ENCODE assay signal across 26 cellular contexts in the genomic region with DNA sequence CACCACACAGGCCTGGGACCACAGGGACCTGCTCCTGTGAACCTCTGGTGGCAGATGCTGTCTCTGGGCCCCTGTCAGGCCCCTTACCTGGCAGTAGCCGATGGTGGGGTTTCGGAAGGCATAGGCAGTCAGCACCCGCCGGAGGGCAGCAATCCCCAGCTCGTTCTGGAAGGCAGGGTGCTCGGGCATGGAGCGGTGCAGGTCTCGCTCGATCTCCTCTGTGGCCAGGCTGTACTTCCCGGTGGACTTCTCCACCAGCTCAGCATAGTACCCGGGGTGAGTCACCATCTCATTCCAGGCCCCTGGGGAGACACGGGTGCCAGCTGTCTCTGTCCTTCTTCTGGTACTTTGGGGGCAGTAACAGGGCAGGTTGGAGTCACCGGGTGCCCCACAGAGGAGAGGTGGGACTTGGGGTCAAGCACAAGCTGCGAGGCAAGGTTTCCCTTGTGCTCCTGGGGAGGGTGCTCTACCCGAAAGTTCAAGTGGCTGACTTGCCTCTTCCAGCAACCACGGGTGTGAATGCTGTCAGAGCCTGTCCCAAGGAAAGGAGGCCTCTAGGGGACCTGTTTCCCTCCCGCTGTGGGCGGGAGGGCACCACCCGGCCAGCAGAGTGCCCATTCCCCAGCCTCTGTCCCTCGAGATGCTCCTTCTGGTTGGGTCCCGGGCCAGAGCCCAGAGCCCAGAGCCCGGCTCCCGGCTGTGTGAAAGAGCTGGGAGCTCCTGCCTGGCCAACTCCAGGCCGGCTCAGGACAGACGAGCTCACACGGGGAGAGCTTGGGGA. TPM values are rescaled to one million over a fixed set of nuclear protein-coding genes. Genes with fewer than 3 reads are reported as not detected.
DNase-seq lines count a peak whose midpoint lies in the region; ATAC-seq, FAIRE-seq and TF ChIP-seq lines count a peak whose summit lies in the region.
"Had no signal": no experiment of that assay in that cellular context is flagged by ENCODE, and none has a peak within 500 bp of the region (broad histone marks: within the 10 kb centered on the region; RNA-seq: fewer than 3 reads in every experiment).

No MANE protein-coding gene starts in this region.

- no peaks in the 10 kb centered on the region for H3K4me1 ChIP-seq in spleen
- H3K4me1 ChIP-seq: ascending aorta, stomach had no signal

- peaks cover 10% of the 10 kb centered on the region for H3K9me3 Mint-ChIP-seq in activated T-cell treated with anti-CD3 and anti-CD28 coated beads, Interleukin-2, amount 50 U/mL, for 24 hours

- peak; percentile 63 for FAIRE-seq in RCC 7860 (lab: Jason Lieb, UNC)
- FAIRE-seq: frontal cortex, GM12892, small intestine, TTC549 had no signal

- no peak overlapping the region for H3K27ac ChIP-seq in spleen
- H3K27ac ChIP-seq: PC-9, stomach, tibial nerve had no signal

- peaks cover 0 to 100% (median 60%) of the 10 kb centered on the region in 6 donors for H3K36me3 ChIP-seq in spleen

- WGBS in spleen, 5 donors, result 93 to 96% (median 95%) methylated on average over 11 to 26 of the region's 26 CpGs

- TF ChIP-seq CTCF in spleen (IDR thresholded peaks at IDR 0.05 in 8 of 11, conservative IDR thresholded peaks at IDR 0.05 in 3 of 11), result no peak

- no peak for ATAC-seq in HG03378 (IDR thresholded peaks at IDR 0.05; ENCODE audit: unreplicated experiment)
- ATAC-seq: activated T-helper 17 cell treated with anti-CD3 and anti-CD28 coated beads, Interleukin-2, amount 50 U/mL, for 72 hours; esophagus mucosa; natural killer cell treated with Interleukin-12 subunit alpha and Interleukin-12 subunit beta and Interleukin-15 and Interleukin-18, amount 100 ng/mL, for 72 hours had no signal

- no peak overlapping the region for H3K4me3 ChIP-seq in spleen
- H3K4me3 ChIP-seq: ascending aorta, PC-9, stomach, tibial nerve had no signal

- peaks cover 0 to 15% (median 13%) of the 10 kb centered on the region in 8 donors for H3K9me3 ChIP-seq in spleen

- DNase-seq in Daoy (ENCODE audit: low read depth) (peak; percentile 31), RCC 7860 (ENCODE audit: low spot score) (peak; percentile 68), glomerular visceral epithelial cell (ENCODE audit: extremely low spot score) (peak; percentile 30), spleen (peak; percentile 65), anterior cingulate cortex (lab: John Stamatoyannopoulos, UW) (no peak)
- DNase-seq in activated T-cell treated with anti-CD3 and anti-CD28 coated beads, Interleukin-2, amount 50 U/mL, for 24 hours, result no peak
- DNase-seq: activated CD4-positive, alpha-beta memory T cell treated with anti-CD3 and anti-CD28 coated beads for 36 hours; activated CD8-positive, alpha-beta memory T cell treated with anti-CD3 and anti-CD28 coated beads, Interleukin-2, amount 50 U/mL, for 4 hours; hippocampal formation; NCI-H526; PC-9; small intestine; stimulated activated CD4-positive, alpha-beta T cell treated with anti-CD3 and anti-CD28 coated beads, Interleukin-2, amount 100 ng/mL, for 24 hours; stomach; T-helper 1 cell had no signal

- no peak overlapping the region for H3K27ac Mint-ChIP-seq in activated T-cell treated with anti-CD3 and anti-CD28 coated beads, Interleukin-2, amount 50 U/mL, for 24 hours
- H3K27ac Mint-ChIP-seq: activated CD4-positive, alpha-beta memory T cell treated with anti-CD3 and anti-CD28 coated beads for 36 hours; activated naive CD8-positive, alpha-beta T cell; natural killer cell treated with Interleukin-12 subunit alpha and Interleukin-12 subunit beta and Interleukin-15 and Interleukin-18, amount 100 ng/mL, for 72 hours had no signal

- no peaks in the 10 kb centered on the region for H3K27me3 Mint-ChIP-seq in activated T-cell treated with anti-CD3 and anti-CD28 coated beads, Interleukin-2, amount 50 U/mL, for 24 hours
- H3K27me3 Mint-ChIP-seq: activated CD4-positive, alpha-beta memory T cell treated with anti-CD3 and anti-CD28 coated beads for 36 hours; activated naive CD8-positive, alpha-beta T cell; activated T-helper 17 cell treated with anti-CD3 and anti-CD28 coated beads, Interleukin-2, amount 50 U/mL, for 72 hours; natural killer cell treated with Interleukin-12 subunit alpha and Interleukin-12 subunit beta and Interleukin-15 and Interleukin-18, amount 100 ng/mL, for 72 hours had no signal

- no peak overlapping the region for H3K4me3 Mint-ChIP-seq in activated T-cell treated with anti-CD3 and anti-CD28 coated beads, Interleukin-2, amount 50 U/mL, for 24 hours
- H3K4me3 Mint-ChIP-seq: activated CD4-positive, alpha-beta memory T cell treated with anti-CD3 and anti-CD28 coated beads for 36 hours; activated naive CD8-positive, alpha-beta T cell; activated T-helper 17 cell treated with anti-CD3 and anti-CD28 coated beads, Interleukin-2, amount 50 U/mL, for 72 hours; CD14-positive monocyte; natural killer cell treated with Interleukin-12 subunit alpha and Interleukin-12 subunit beta and Interleukin-15 and Interleukin-18, amount 100 ng/mL, for 72 hours had no signal

- no peak for TF ChIP-seq POLR2A in spleen (IDR thresholded peaks at IDR 0.05)

- no peaks in the 10 kb centered on the region for H3K27me3 ChIP-seq in spleen (replicated peaks in 1 of 7)
- H3K27me3 ChIP-seq: ascending aorta, stomach, tibial nerve had no signal

- H3K36me3 Mint-ChIP-seq in activated T-cell treated with anti-CD3 and anti-CD28 coated beads, Interleukin-2, amount 50 U/mL, for 24 hours (ENCODE audit: low read depth), result peaks cover 86% of the 10 kb centered on the region

- no peaks in the 10 kb centered on the region for H3K4me1 Mint-ChIP-seq in activated T-cell treated with anti-CD3 and anti-CD28 coated beads, Interleukin-2, amount 50 U/mL, for 24 hours (ENCODE audit: low read depth)

- intact Hi-C loops in spleen (cut with DNase I; ENCODE audit: low total_unique reads), result no loop called here

RNA-seq across cellular contexts. Expression of gene MRNIP, which starts 19.8 kb away (rescaled TPM):
- total RNA-seq in Daoy (2014; rRNA removed; shearing (Covaris generic)), result 9.2 and 11.1 TPM in 2 replicates
- 10 to 100 TPM; 46.2 to 88.4 (median 48.0) TPM for total RNA-seq in spleen
- 100 to 1,000 TPM in 1 of 3 donors, 10 to 100 TPM in 2; 34.9 to 107 (median 58.7) TPM for polyA plus RNA-seq in spleen

RNA-seq across cellular contexts. Expression of gene TBC1D9B, which starts 29.3 kb away (rescaled TPM):
- 23.1 and 25.0 TPM in 2 replicates for total RNA-seq in Daoy (2014; rRNA removed; shearing (Covaris generic))
- total RNA-seq in spleen, result 100 to 1,000 TPM in 6 of 7 donors, 10 to 100 TPM in 1; 98.9 to 140 (median 120) TPM
- polyA plus RNA-seq in spleen, result 10 to 100 TPM; 29.5 to 67.1 (median 38.0) TPM

RNA-seq across cellular contexts. Expression of gene SQSTM1, which starts 57.7 kb away (rescaled TPM):
- 311 and 335 TPM in 2 replicates for total RNA-seq in Daoy (2014; rRNA removed; shearing (Covaris generic))
- 100 to 1,000 TPM; 241 to 328 (median 311) TPM for total RNA-seq in spleen
- 100 to 1,000 TPM; 105 to 185 (median 126) TPM for polyA plus RNA-seq in spleen

Comparison
In these comparisons a context has a peak if more than half of its experiments do, and no peak if none do; other contexts are left out.
1. DNase-seq: peak in Daoy (single experiment), RCC 7860 (single experiment), glomerular visceral epithelial cell (single experiment) and spleen (single experiment); none in anterior cingulate cortex (0 of 58) and activated T-cell treated with anti-CD3 and anti-CD28 coated beads, Interleukin-2, amount 50 U/mL, for 24 hours (single experiment).